8 cellular contexts compared by ENCODE assay signal in the genomic region with DNA sequence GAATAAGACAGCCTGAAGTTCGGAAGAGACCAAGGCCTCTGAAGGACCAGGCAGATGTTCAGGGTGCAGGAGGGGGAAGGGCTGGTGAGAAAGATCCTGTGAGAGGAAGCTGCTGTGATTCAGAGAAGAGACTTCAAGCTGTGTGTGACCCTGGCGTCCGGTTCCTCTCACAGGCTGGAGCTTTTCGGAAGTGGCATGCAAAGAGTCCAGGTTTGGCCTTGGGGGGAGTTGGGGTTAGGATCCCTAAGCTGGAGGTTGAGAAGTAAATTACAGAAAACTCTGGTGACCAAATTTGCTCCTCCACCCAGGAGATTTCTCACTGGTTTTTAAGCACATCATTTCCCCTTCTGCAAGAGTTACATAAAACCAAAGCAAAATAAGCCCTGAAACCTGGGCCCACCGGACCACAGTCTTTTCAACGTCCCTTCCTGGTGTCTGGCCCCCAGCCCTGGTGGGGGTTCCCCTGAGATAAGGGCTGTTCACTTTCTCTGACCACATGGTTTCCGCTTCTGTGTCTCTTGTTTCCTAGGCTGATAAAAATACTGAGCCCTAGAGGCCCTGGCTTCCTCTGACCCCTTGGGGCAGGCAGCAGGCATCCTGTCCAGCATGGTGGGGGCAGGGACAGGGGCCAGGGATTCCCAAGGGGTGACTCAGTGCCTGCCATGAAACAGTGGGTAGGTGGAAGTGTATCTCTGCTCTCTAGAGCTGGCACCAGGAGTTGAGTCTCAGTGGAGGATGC. TPM values are rescaled to one million over a fixed set of nuclear protein-coding genes. Genes with fewer than 3 reads are reported as not detected.
DNase-seq lines count a peak whose midpoint lies in the region; ATAC-seq and TF ChIP-seq lines count a peak whose summit lies in the region.

No MANE protein-coding gene starts in this region.

- CTCF ChIA-PET in activated CD8-positive, alpha-beta memory T cell treated with anti-CD3 and anti-CD28 coated beads, Interleukin-2, amount 10 ng/mL, durations not matched to agents 7 days and 5 days (lab: Charles Lee), result interaction anchor here (3.0 to 12.1 kb wide), 5 partner anchors 8 to 35 kb away, joined by 16 to 189 read pairs (median 34); partner anchors contain the start of genes LST1, LTA, LTB and NCR3
- CTCF ChIA-PET in HEK293T (lab: Yijun Ruan, JAX), result no interaction called here

- H3K36me3 Mint-ChIP-seq in activated CD8-positive, alpha-beta memory T cell treated with anti-CD3 and anti-CD28 coated beads, Interleukin-2, amount 10 ng/mL, durations not matched to agents 7 days and 5 days, result peaks cover 37% of the 10 kb centered on the region

- in situ Hi-C loops in KBM-7 (cut with MboI; ENCODE audit: low pct_unique_long_range_greater_than_20kb, low sequenced_read_pairs), result no loop called here

- peaks cover 1% of the 10 kb centered on the region for H3K36me3 ChIP-seq in GM06990 (ENCODE audit: control insufficient read depth, insufficient read depth, low read length)

- peaks cover 33% of the 10 kb centered on the region for H3K27me3 Mint-ChIP-seq in activated CD8-positive, alpha-beta memory T cell treated with anti-CD3 and anti-CD28 coated beads, Interleukin-2, amount 10 ng/mL, durations not matched to agents 7 days and 5 days

- TF ChIP-seq CTCF in GM06990 (IDR thresholded peaks at IDR 0.05; ENCODE audit: insufficient read depth, low read length, poor library complexity, severe bottlenecking), result peak; percentile 8
- TF ChIP-seq CTCF in foreskin keratinocyte (conservative IDR thresholded peaks at IDR 0.05), result no peak

- H3K4me1 Mint-ChIP-seq in activated CD8-positive, alpha-beta memory T cell treated with anti-CD3 and anti-CD28 coated beads, Interleukin-2, amount 10 ng/mL, durations not matched to agents 7 days and 5 days, result peaks cover 61% of the 10 kb centered on the region

- DNase-seq in GM06990 (ENCODE audit: extremely low read depth, insufficient read length) (peak; percentile 78), KBM-7 (peak; percentile 84), foreskin keratinocyte (no peak), pons (ENCODE audit: low spot score) (peak; percentile 79), HEK293T (ENCODE audit: extremely low spot score) (no peak), NCI-H69 (lab: John Stamatoyannopoulos, UW) (no peak)
- DNase-seq in activated CD8-positive, alpha-beta memory T cell treated with anti-CD3 and anti-CD28 coated beads, Interleukin-2, amount 10 ng/mL, durations not matched to agents 7 days and 5 days, result peak; percentile 79

- no peaks in the 10 kb centered on the region for H3K27me3 ChIP-seq in GM06990 (replicated peaks; ENCODE audit: control insufficient read depth, insufficient read depth, low read length)
- H3K27me3 ChIP-seq in foreskin keratinocyte, result no peaks in the 10 kb centered on the region

- no peaks in the 10 kb centered on the region for H3K9me3 Mint-ChIP-seq in activated CD8-positive, alpha-beta memory T cell treated with anti-CD3 and anti-CD28 coated beads, Interleukin-2, amount 10 ng/mL, durations not matched to agents 7 days and 5 days (ENCODE audit: low read depth)

- H3K27ac ChIP-seq in foreskin keratinocyte, result no peak overlapping the region

- peak overlapping the region; percentile 33 for H3K4me3 ChIP-seq in GM06990 (replicated peaks; ENCODE audit: low read depth, low read length)

- ATAC-seq in GM21619 (IDR thresholded peaks at IDR 0.05; ENCODE audit: unreplicated experiment), result peak; percentile 68
- ATAC-seq in activated CD8-positive, alpha-beta memory T cell treated with anti-CD3 and anti-CD28 coated beads, Interleukin-2, amount 10 ng/mL, durations not matched to agents 7 days and 5 days, result peak; percentile 77
- peak; percentile 45 for ATAC-seq in foreskin keratinocyte

- POLR2A ChIA-PET in HEK293T (lab: Yijun Ruan, JAX), result interaction anchor here (0.6 to 1.2 kb wide), 3 partner anchors 12 to 61 kb away, joined by 3 to 5 read pairs (median 3); partner anchors contain the start of gene NFKBIL1

- peak overlapping the region; percentile 26 for H3K4me3 Mint-ChIP-seq in activated CD8-positive, alpha-beta memory T cell treated with anti-CD3 and anti-CD28 coated beads, Interleukin-2, amount 10 ng/mL, durations not matched to agents 7 days and 5 days

- peak overlapping the region; percentile 82 for H3K27ac Mint-ChIP-seq in activated CD8-positive, alpha-beta memory T cell treated with anti-CD3 and anti-CD28 coated beads, Interleukin-2, amount 10 ng/mL, durations not matched to agents 7 days and 5 days

- peaks cover 10% of the 10 kb centered on the region for H3K4me1 ChIP-seq in foreskin keratinocyte

TF ChIP-seq in HEK293T, 16 proteins besides CTCF, POLR2A, EP300 and RAD21:
- TF ChIP-seq ARNT (IDR thresholded peaks at IDR 0.05), result no peak
- TF ChIP-seq FOXK2 (IDR thresholded peaks at IDR 0.05), result no peak
- no peak for TF ChIP-seq SUZ12 (IDR thresholded peaks at IDR 0.05)
- no peak for TF ChIP-seq ZNF384 (IDR thresholded peaks at IDR 0.05)
- no peak for TF ChIP-seq L3MBTL2 (conservative IDR thresholded peaks at IDR 0.05)
- TF ChIP-seq PKNOX1 (IDR thresholded peaks at IDR 0.05), result no peak
- no peak for TF ChIP-seq LEF1 (IDR thresholded peaks at IDR 0.05; ENCODE audit: borderline replicate concordance)
- TF ChIP-seq SP1 (IDR thresholded peaks at IDR 0.05), result no peak
- no peak for TF ChIP-seq TARDBP (IDR thresholded peaks at IDR 0.05)

RNA-seq across cellular contexts. Expression of gene LTA, which starts 12.0 kb away (rescaled TPM):
- 10 to 100 TPM; 21.8 to 70.0 TPM for total RNA-seq in activated CD8-positive, alpha-beta memory T cell treated with anti-CD3 and anti-CD28 coated beads, Interleukin-2, amount 10 ng/mL, durations not matched to agents 7 days and 5 days
- total RNA-seq in foreskin keratinocyte, result not detected in 2 replicates
- not detected in 2 replicates for polyA plus RNA-seq in foreskin keratinocyte

RNA-seq across cellular contexts. Expression of gene NFKBIL1, which starts 12.7 kb away (rescaled TPM):
- total RNA-seq in activated CD8-positive, alpha-beta memory T cell treated with anti-CD3 and anti-CD28 coated beads, Interleukin-2, amount 10 ng/mL, durations not matched to agents 7 days and 5 days, result 10 to 100 TPM; 13.6 to 16.2 TPM
- 14.7 and 16.2 TPM in 2 replicates for total RNA-seq in foreskin keratinocyte
- 19.5 and 19.8 TPM in 2 replicates for polyA plus RNA-seq in foreskin keratinocyte

RNA-seq across cellular contexts. Expression of gene ATP6V1G2, which starts 13.7 kb away (rescaled TPM):
- 1 to 10 TPM; 1.0 to 3.8 TPM for total RNA-seq in activated CD8-positive, alpha-beta memory T cell treated with anti-CD3 and anti-CD28 coated beads, Interleukin-2, amount 10 ng/mL, durations not matched to agents 7 days and 5 days
- total RNA-seq in foreskin keratinocyte, result 0.56 and 0.75 TPM in 2 replicates
- 0.65 and 1.2 TPM in 2 replicates for polyA plus RNA-seq in foreskin keratinocyte

RNA-seq across cellular contexts. Expression of gene TNF, which starts 15.2 kb away (rescaled TPM):
- 10 to 100 TPM; 58.8 to 65.1 TPM for total RNA-seq in activated CD8-positive, alpha-beta memory T cell treated with anti-CD3 and anti-CD28 coated beads, Interleukin-2, amount 10 ng/mL, durations not matched to agents 7 days and 5 days
- total RNA-seq in foreskin keratinocyte, result 4.7 and 10.5 TPM in 2 replicates
- polyA plus RNA-seq in foreskin keratinocyte, result 4.5 and 9.2 TPM in 2 replicates

RNA-seq across cellular contexts. Expression of gene DDX39B, which starts 18.3 kb away (rescaled TPM):
- total RNA-seq in activated CD8-positive, alpha-beta memory T cell treated with anti-CD3 and anti-CD28 coated beads, Interleukin-2, amount 10 ng/mL, durations not matched to agents 7 days and 5 days, result 100 to 1,000 TPM; 495 to 503 TPM
- total RNA-seq in foreskin keratinocyte, result 425 and 443 TPM in 2 replicates
- polyA plus RNA-seq in foreskin keratinocyte, result 258 and 281 TPM in 2 replicates

Comparison
In these comparisons a context has a peak if more than half of its experiments do, and no peak if none do; other contexts are left out.
1. DNase-seq: peak in GM06990 (single experiment), KBM-7 (single experiment), activated CD8-positive, alpha-beta memory T cell treated with anti-CD3 and anti-CD28 coated beads, Interleukin-2, amount 10 ng/mL, durations not matched to agents 7 days and 5 days (single experiment) and pons (single experiment); none in foreskin keratinocyte (0 of 2), HEK293T (single experiment) and NCI-H69 (single experiment).
2. RNA of gene LTA, which starts 12.0 kb away (total RNA-seq): 21.8 to 70.0 TPM in activated CD8-positive, alpha-beta memory T cell treated with anti-CD3 and anti-CD28 coated beads, Interleukin-2, amount 10 ng/mL, durations not matched to agents 7 days and 5 days; not detected in foreskin keratinocyte; every median in the first group is over 10 times any median in the second.
3. Peak in every context shown above with its lines, with median percentiles within 50 percentile points of each other: ATAC-seq.